Comparison of ENCODE assay signal across 1 cellular context in genomic region chr9:129109952-129110739, GRCh38.
TF ChIP-seq lines count a peak whose summit lies in the region.

No MANE protein-coding gene starts in this region.

TF ChIP-seq in HepG2, 621 proteins besides CTCF, POLR2A, EP300 and RAD21 (continued from another document):
- peak; percentile 54; the same call in 1 of the 3 replicates for TF ChIP-seq MXI1 (IDR thresholded peaks at IDR 0.05; ENCODE audit: borderline replicate concordance, low read depth, low read length)
- peak; percentile 62 for TF ChIP-seq GATAD2A (CRISPR knock-in tag; IDR thresholded peaks at IDR 0.05)
- peak; percentile 20 for TF ChIP-seq HOXD1 (CRISPR knock-in tag; IDR thresholded peaks at IDR 0.05)
- peak; percentile 81 for TF ChIP-seq HNF4G (IDR thresholded peaks at IDR 0.05; ENCODE audit: borderline replicate concordance, low read depth, low read length)
- peak; percentile 55; the same call in 1 of the 2 replicates for TF ChIP-seq HNF4G (CRISPR knock-in tag; IDR thresholded peaks at IDR 0.05; ENCODE audit: borderline replicate concordance, low read depth)
- TF ChIP-seq ZFY (CRISPR knock-in tag; IDR thresholded peaks at IDR 0.05) = peak; percentile 86
- TF ChIP-seq NFKB2 (CRISPR knock-in tag; IDR thresholded peaks at IDR 0.05; ENCODE audit: borderline replicate concordance) = no peak; the same call in 1 of the 2 replicates
- peak; percentile 68 for TF ChIP-seq HNRNPLL (IDR thresholded peaks at IDR 0.05; ENCODE audit: low read depth, low read length, poor library complexity, severe bottlenecking)
- no peak for TF ChIP-seq ZNF678 (CRISPR knock-in tag; IDR thresholded peaks at IDR 0.05)
- TF ChIP-seq PAF1 (CRISPR knock-in tag; IDR thresholded peaks at IDR 0.05) = no peak
- TF ChIP-seq ZMYM2 (CRISPR knock-in tag; IDR thresholded peaks at IDR 0.05) = peak; percentile 40; the same call in 1 of the 2 replicates
- peak; percentile 51 for TF ChIP-seq MXD1 (CRISPR knock-in tag; IDR thresholded peaks at IDR 0.05)
- TF ChIP-seq ZNF580 (CRISPR knock-in tag; IDR thresholded peaks at IDR 0.05; ENCODE audit: borderline replicate concordance, low read depth) = peak; percentile 59; the same call in 1 of the 2 replicates
- TF ChIP-seq ZNF788 (CRISPR knock-in tag; IDR thresholded peaks at IDR 0.05; ENCODE audit: borderline replicate concordance) = peak; percentile 24; the same call in 1 of the 2 replicates
- no peak for TF ChIP-seq ZBTB8A (CRISPR knock-in tag; IDR thresholded peaks at IDR 0.05; ENCODE audit: borderline replicate concordance, low read depth)
- TF ChIP-seq, protein P1, sequence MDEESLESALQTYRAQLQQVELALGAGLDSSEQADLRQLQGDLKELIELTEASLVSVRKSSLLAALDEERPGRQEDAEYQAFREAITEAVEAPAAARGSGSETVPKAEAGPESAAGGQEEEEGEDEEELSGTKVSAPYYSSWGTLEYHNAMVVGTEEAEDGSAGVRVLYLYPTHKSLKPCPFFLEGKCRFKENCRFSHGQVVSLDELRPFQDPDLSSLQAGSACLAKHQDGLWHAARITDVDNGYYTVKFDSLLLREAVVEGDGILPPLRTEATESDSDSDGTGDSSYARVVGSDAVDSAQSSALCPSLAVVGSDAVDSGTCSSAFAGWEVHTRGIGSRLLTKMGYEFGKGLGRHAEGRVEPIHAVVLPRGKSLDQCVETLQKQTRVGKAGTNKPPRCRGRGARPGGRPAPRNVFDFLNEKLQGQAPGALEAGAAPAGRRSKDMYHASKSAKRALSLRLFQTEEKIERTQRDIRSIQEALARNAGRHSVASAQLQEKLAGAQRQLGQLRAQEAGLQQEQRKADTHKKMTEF (CRISPR knock-in tag; IDR thresholded peaks at IDR 0.05) = peak; percentile 86
- TF ChIP-seq ZNF441 (CRISPR knock-in tag; IDR thresholded peaks at IDR 0.05; ENCODE audit: borderline replicate concordance) = peak; percentile 96
- TF ChIP-seq ZNF143 (CRISPR knock-in tag; IDR thresholded peaks at IDR 0.05) = 0 out of 2 replicates have a peak, but pooled peaks have one; percentile 13
- TF ChIP-seq, protein P2, sequence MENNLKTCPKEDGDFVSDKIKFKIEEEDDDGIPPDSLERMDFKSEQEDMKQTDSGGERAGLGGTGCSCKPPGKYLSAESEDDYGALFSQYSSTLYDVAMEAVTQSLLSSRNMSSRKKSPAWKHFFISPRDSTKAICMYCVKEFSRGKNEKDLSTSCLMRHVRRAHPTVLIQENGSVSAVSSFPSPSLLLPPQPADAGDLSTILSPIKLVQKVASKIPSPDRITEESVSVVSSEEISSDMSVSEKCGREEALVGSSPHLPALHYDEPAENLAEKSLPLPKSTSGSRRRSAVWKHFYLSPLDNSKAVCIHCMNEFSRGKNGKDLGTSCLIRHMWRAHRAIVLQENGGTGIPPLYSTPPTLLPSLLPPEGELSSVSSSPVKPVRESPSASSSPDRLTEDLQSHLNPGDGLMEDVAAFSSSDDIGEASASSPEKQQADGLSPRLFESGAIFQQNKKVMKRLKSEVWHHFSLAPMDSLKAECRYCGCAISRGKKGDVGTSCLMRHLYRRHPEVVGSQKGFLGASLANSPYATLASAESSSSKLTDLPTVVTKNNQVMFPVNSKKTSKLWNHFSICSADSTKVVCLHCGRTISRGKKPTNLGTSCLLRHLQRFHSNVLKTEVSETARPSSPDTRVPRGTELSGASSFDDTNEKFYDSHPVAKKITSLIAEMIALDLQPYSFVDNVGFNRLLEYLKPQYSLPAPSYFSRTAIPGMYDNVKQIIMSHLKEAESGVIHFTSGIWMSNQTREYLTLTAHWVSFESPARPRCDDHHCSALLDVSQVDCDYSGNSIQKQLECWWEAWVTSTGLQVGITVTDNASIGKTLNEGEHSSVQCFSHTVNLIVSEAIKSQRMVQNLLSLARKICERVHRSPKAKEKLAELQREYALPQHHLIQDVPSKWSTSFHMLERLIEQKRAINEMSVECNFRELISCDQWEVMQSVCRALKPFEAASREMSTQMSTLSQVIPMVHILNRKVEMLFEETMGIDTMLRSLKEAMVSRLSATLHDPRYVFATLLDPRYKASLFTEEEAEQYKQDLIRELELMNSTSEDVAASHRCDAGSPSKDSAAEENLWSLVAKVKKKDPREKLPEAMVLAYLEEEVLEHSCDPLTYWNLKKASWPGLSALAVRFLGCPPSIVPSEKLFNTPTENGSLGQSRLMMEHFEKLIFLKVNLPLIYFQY (CRISPR knock-in tag; IDR thresholded peaks at IDR 0.05; ENCODE audit: borderline replicate concordance) = peak; percentile 92
- TF ChIP-seq SALL1 (CRISPR knock-in tag; IDR thresholded peaks at IDR 0.05) = peak; percentile 52
- peak; percentile 62; the same call in 1 of the 2 replicates for TF ChIP-seq GABPB1 (CRISPR knock-in tag; IDR thresholded peaks at IDR 0.05)
- 0 out of 2 replicates have a peak, but pooled peaks have one; percentile 43 for TF ChIP-seq MAZ (IDR thresholded peaks at IDR 0.05; ENCODE audit: borderline replicate concordance, low read depth, low read length)
- TF ChIP-seq MAZ (CRISPR knock-in tag; IDR thresholded peaks at IDR 0.05; ENCODE audit: low read depth) = peak; percentile 38
- TF ChIP-seq, protein P3, sequence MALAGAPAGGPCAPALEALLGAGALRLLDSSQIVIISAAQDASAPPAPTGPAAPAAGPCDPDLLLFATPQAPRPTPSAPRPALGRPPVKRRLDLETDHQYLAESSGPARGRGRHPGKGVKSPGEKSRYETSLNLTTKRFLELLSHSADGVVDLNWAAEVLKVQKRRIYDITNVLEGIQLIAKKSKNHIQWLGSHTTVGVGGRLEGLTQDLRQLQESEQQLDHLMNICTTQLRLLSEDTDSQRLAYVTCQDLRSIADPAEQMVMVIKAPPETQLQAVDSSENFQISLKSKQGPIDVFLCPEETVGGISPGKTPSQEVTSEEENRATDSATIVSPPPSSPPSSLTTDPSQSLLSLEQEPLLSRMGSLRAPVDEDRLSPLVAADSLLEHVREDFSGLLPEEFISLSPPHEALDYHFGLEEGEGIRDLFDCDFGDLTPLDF (CRISPR knock-in tag; IDR thresholded peaks at IDR 0.05) = peak; percentile 61; the same call in 1 of the 2 replicates
- TF ChIP-seq ZNF770 (CRISPR knock-in tag; IDR thresholded peaks at IDR 0.05) = peak; percentile 1; the same call in 1 of the 2 replicates
- TF ChIP-seq HNF4A (CRISPR knock-in tag; IDR thresholded peaks at IDR 0.05) = peak; percentile 92
- TF ChIP-seq SRY (CRISPR knock-in tag; IDR thresholded peaks at IDR 0.05) = peak; percentile 86; the same call in 1 of the 2 replicates
- TF ChIP-seq, protein P4, sequence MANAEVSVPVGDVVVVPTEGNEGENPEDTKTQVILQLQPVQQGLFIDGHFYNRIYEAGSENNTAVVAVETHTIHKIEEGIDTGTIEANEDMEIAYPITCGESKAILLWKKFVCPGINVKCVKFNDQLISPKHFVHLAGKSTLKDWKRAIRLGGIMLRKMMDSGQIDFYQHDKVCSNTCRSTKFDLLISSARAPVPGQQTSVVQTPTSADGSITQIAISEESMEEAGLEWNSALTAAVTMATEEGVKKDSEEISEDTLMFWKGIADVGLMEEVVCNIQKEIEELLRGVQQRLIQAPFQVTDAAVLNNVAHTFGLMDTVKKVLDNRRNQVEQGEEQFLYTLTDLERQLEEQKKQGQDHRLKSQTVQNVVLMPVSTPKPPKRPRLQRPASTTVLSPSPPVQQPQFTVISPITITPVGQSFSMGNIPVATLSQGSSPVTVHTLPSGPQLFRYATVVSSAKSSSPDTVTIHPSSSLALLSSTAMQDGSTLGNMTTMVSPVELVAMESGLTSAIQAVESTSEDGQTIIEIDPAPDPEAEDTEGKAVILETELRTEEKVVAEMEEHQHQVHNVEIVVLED (CRISPR knock-in tag; IDR thresholded peaks at IDR 0.05; ENCODE audit: borderline replicate concordance) = peak; percentile 10; the same call in 1 of the 2 replicates
- peak; percentile 49 for TF ChIP-seq NCOR1 (IDR thresholded peaks at IDR 0.05; ENCODE audit: borderline replicate concordance, low read length)
- TF ChIP-seq ZNF160 (CRISPR knock-in tag; IDR thresholded peaks at IDR 0.05) = 0 out of 2 replicates have a peak, but pooled peaks have one; percentile 31
- peak; percentile 16; the same call in 1 of the 2 replicates for TF ChIP-seq ZFP37 (CRISPR knock-in tag; IDR thresholded peaks at IDR 0.05; ENCODE audit: borderline replicate concordance)
- TF ChIP-seq SATB2 (CRISPR knock-in tag; IDR thresholded peaks at IDR 0.05) = no peak
- TF ChIP-seq, protein P5, sequence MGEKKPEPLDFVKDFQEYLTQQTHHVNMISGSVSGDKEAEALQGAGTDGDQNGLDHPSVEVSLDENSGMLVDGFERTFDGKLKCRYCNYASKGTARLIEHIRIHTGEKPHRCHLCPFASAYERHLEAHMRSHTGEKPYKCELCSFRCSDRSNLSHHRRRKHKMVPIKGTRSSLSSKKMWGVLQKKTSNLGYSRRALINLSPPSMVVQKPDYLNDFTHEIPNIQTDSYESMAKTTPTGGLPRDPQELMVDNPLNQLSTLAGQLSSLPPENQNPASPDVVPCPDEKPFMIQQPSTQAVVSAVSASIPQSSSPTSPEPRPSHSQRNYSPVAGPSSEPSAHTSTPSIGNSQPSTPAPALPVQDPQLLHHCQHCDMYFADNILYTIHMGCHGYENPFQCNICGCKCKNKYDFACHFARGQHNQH (CRISPR knock-in tag; IDR thresholded peaks at IDR 0.05) = no peak
- peak; percentile 77; the same call in 1 of the 2 replicates for TF ChIP-seq ZBTB7B (CRISPR knock-in tag; IDR thresholded peaks at IDR 0.05)
- peak; percentile 27; the same call in 1 of the 2 replicates for TF ChIP-seq KAT8 (CRISPR knock-in tag; IDR thresholded peaks at IDR 0.05)
- peak; percentile 22; the same call in 1 of the 2 replicates for TF ChIP-seq ZNF329 (CRISPR knock-in tag; IDR thresholded peaks at IDR 0.05; ENCODE audit: low read depth)
- TF ChIP-seq NCOA1 (CRISPR knock-in tag; IDR thresholded peaks at IDR 0.05) = peak; percentile 32; the same call in 1 of the 2 replicates
- TF ChIP-seq MEIS1 (CRISPR knock-in tag; IDR thresholded peaks at IDR 0.05; ENCODE audit: borderline replicate concordance) = 0 out of 2 replicates have a peak, but pooled peaks have one; percentile 23
- 0 out of 2 replicates have a peak, but pooled peaks have one; percentile 50 for TF ChIP-seq ZNF317 (CRISPR knock-in tag; IDR thresholded peaks at IDR 0.05)
- no peak for TF ChIP-seq SOX13 (IDR thresholded peaks at IDR 0.05)
- 0 out of 4 replicates have a peak, but pooled peaks of 1 of the 2 experiments have one; percentile 15 for TF ChIP-seq SOX13 (CRISPR knock-in tag; conservative IDR thresholded peaks at IDR 0.05 in 1 of 2, IDR thresholded peaks at IDR 0.05 in 1 of 2)
- TF ChIP-seq NKX3-1 (CRISPR knock-in tag; IDR thresholded peaks at IDR 0.05) = peak; percentile 19; the same call in 1 of the 2 replicates
- peak; percentile 67; the same call in 1 of the 2 replicates for TF ChIP-seq ZNF563 (CRISPR knock-in tag; IDR thresholded peaks at IDR 0.05)
